In the genomic region with DNA sequence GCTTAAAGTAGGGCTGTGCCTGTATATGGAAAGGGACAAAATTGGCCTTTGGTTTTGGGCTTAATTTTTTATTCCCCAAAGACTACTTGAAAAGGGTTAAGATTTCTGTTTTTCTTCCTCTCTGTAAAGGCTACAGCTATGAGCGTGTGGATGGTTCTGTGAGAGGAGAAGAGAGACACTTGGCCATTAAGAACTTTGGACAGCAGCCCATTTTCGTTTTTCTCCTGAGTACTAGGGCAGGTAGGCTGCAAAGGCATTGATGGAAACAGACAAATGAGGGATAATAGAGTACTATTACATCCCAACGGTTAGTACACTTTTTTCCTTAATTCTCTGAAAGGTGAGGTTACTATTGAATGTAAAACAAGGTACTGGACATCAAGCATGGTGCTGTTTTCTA, we compare ENCODE assay signal across 2 cellular contexts.
TF ChIP-seq lines count a peak whose summit lies in the region.

No MANE protein-coding gene starts in this region.

TF ChIP-seq in SK-N-SH, 30 proteins besides CTCF, POLR2A, EP300 and RAD21 (continued from another document):
- TF ChIP-seq, protein P1, sequence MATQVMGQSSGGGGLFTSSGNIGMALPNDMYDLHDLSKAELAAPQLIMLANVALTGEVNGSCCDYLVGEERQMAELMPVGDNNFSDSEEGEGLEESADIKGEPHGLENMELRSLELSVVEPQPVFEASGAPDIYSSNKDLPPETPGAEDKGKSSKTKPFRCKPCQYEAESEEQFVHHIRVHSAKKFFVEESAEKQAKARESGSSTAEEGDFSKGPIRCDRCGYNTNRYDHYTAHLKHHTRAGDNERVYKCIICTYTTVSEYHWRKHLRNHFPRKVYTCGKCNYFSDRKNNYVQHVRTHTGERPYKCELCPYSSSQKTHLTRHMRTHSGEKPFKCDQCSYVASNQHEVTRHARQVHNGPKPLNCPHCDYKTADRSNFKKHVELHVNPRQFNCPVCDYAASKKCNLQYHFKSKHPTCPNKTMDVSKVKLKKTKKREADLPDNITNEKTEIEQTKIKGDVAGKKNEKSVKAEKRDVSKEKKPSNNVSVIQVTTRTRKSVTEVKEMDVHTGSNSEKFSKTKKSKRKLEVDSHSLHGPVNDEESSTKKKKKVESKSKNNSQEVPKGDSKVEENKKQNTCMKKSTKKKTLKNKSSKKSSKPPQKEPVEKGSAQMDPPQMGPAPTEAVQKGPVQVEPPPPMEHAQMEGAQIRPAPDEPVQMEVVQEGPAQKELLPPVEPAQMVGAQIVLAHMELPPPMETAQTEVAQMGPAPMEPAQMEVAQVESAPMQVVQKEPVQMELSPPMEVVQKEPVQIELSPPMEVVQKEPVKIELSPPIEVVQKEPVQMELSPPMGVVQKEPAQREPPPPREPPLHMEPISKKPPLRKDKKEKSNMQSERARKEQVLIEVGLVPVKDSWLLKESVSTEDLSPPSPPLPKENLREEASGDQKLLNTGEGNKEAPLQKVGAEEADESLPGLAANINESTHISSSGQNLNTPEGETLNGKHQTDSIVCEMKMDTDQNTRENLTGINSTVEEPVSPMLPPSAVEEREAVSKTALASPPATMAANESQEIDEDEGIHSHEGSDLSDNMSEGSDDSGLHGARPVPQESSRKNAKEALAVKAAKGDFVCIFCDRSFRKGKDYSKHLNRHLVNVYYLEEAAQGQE (IDR thresholded peaks at IDR 0.05; ENCODE audit: low read depth, low read length): 0 out of 2 replicates have a peak, but pooled peaks have one; percentile 37
- TF ChIP-seq NRF1 (IDR thresholded peaks at IDR 0.05; ENCODE audit: low read depth, low read length) (no peak), POLR2AphosphoS5 (IDR thresholded peaks at IDR 0.05; ENCODE audit: low read depth, low read length) (no peak)

TF ChIP-seq in SK-N-SH treated with all-trans-retinoic acid at 6 μM for 48 hours, 23 proteins besides CTCF, POLR2A, EP300 and RAD21 (continued from another document):
- TF ChIP-seq TSHZ2 (CRISPR knock-in tag; IDR thresholded peaks at IDR 0.05): no peak
- no peak for TF ChIP-seq PPARA (CRISPR knock-in tag; IDR thresholded peaks at IDR 0.05; ENCODE audit: borderline replicate concordance)
- no peak for TF ChIP-seq CSDC2 (CRISPR knock-in tag; IDR thresholded peaks at IDR 0.05)
- TF ChIP-seq TCF4 (CRISPR knock-in tag; IDR thresholded peaks at IDR 0.05; ENCODE audit: borderline replicate concordance): no peak
- TF ChIP-seq BACH2 (CRISPR knock-in tag; IDR thresholded peaks at IDR 0.05; ENCODE audit: borderline replicate concordance): no peak
- no peak for TF ChIP-seq TOX (CRISPR knock-in tag; IDR thresholded peaks at IDR 0.05; ENCODE audit: borderline replicate concordance)
- TF ChIP-seq CSRNP3 (CRISPR knock-in tag; IDR thresholded peaks at IDR 0.05): no peak
- TF ChIP-seq ZNF8 (CRISPR knock-in tag; IDR thresholded peaks at IDR 0.05): no peak
- no peak for TF ChIP-seq ESRRG (CRISPR knock-in tag; IDR thresholded peaks at IDR 0.05)
- TF ChIP-seq RARB (CRISPR knock-in tag; IDR thresholded peaks at IDR 0.05): no peak
TF ChIP-seq in SK-N-SH treated with all-trans-retinoic acid at 6 μM for 48 hours: peak in this region for 0.
